In the genomic region with DNA sequence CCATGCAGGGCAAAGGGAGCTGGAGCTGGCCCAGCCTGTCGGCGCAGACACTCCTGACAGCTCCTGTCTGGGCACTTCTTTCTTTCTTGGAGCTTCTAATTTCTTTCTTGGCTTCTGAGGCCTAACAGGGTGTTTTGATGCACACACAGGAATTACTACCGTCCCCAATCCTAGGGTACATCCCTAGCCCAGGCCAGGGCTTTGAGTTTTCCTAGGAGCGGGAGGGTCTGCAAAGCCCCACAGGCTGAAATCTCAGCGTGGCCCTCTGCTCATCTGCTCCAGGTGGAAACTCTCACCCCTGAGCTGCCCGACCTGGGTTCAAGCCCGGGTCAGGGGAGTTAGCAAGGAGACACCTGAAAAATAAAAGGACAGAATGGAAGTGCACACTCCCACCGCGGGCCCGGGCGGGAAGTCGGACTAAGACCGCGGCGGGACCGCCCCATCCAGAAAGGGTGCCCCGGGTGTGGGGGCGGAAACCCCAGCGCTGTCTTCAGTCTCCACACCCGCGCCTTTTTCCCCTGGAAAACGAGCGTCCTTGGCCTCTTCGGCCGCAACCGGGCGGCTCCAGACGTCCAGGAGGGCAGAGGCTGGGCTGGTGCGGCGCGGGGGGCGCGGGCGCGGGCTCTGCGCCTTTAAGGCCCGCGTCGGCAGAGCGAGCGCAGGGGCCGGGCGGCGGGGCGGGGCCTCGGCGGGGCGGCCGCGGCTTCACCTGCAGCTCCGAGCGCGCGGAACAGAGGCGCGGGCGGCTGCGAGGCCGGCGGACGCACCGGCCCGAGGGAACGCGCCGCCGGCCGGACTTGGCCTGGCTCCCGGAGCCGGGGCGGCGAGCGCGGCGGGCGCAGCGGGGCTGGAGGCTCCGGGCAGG, we compare ENCODE assay signal across 8 cellular contexts. TPM values are rescaled to one million over a fixed set of nuclear protein-coding genes. Genes with fewer than 3 reads are reported as not detected.
A peak's percentile ranks its signal among the peaks of the same experiment; 100 is the strongest.
DNase-seq lines count a peak whose midpoint lies in the region; ATAC-seq and TF ChIP-seq lines count a peak whose summit lies in the region.

Gene CDH4 (plus strand): TSS at position 733 of the 865 bp plus-strand sequence.

- ATAC-seq in HG03196 (IDR thresholded peaks at IDR 0.05; ENCODE audit: unreplicated experiment) (no peak), GM19395 (IDR thresholded peaks at IDR 0.05; ENCODE audit: unreplicated experiment) (no peak), HG02763 (IDR thresholded peaks at IDR 0.05; ENCODE audit: unreplicated experiment) (no peak)

- no peaks in the 10 kb centered on the region for H3K9me3 ChIP-seq in BLaER1

- H3K9me3 Mint-ChIP-seq in nephron progenitor cell = no peaks in the 10 kb centered on the region

- peaks cover 59% of the 10 kb centered on the region for H3K27me3 Mint-ChIP-seq in nephron progenitor cell (ENCODE audit: low read depth, poor library complexity)

- H4K20me1 ChIP-seq in BLaER1 = peaks cover 13% of the 10 kb centered on the region

- H3K4me3 Mint-ChIP-seq in nephron progenitor cell = peak within 1 kb of the TSS; percentile 72

- H3K4me2 ChIP-seq in BLaER1 = peak within 1 kb of the TSS; percentile 87

- H3K27ac ChIP-seq in BLaER1 = peak within 1 kb of the TSS; percentile 65

- no peaks in the 10 kb centered on the region for H3K36me3 Mint-ChIP-seq in nephron progenitor cell (ENCODE audit: low read depth)

- peak; percentile 60 for DNase-seq in NCI-H1105 (lab: John Stamatoyannopoulos, UW)
- peak; percentile 65 for DNase-seq in nephron progenitor cell
- no peak for DNase-seq in NCI-H82 treated with DMSO at 0.1 percent for 48 hours (lab: John Stamatoyannopoulos, UW; ENCODE audit: unreplicated experiment)

- H3K36me3 ChIP-seq in BLaER1 = no peaks in the 10 kb centered on the region

- H3K4me3 ChIP-seq in BLaER1 = peak within 1 kb of the TSS; percentile 74

- peaks cover 11% of the 10 kb centered on the region for H3K4me1 Mint-ChIP-seq in nephron progenitor cell

- peak within 1 kb of the TSS; percentile 70 for H3K9ac ChIP-seq in BLaER1

- peaks cover 28% of the 10 kb centered on the region for H3K4me1 ChIP-seq in BLaER1

- H3K27ac Mint-ChIP-seq in nephron progenitor cell = no peak within 1 kb of the TSS

- peaks cover 73% of the 10 kb centered on the region for H3K27me3 ChIP-seq in BLaER1

- no peak for TF ChIP-seq CTCF in nephron progenitor cell (IDR thresholded peaks at IDR 0.05)

- in situ Hi-C loops in endometrial microvascular endothelial cells (cut with HindIII; ENCODE audit: inconsistent ontology term, low pct_unique_long_range_greater_than_20kb, low sequenced_read_pairs) = no loop called here

RNA-seq across cellular contexts. Expression of gene CDH4, which starts in this region (rescaled TPM):
- total RNA-seq in endometrial microvascular endothelial cells (ENCODE audit: inconsistent ontology term) = 31.2 TPM
